In genomic region chr16:74430036-74430712, GRCh38 we compare ENCODE assay signal across 8 cellular contexts. TPM values are rescaled to one million over a fixed set of nuclear protein-coding genes. Genes with fewer than 3 reads are reported as not detected.
A peak's percentile ranks its signal among the peaks of the same experiment; 100 is the strongest.
DNase-seq lines count a peak whose midpoint lies in the region; ATAC-seq, FAIRE-seq and TF ChIP-seq lines count a peak whose summit lies in the region.
"Not testable (repeated sequence)": the region's sequence is repeated elsewhere in the genome, so short reads cannot be mapped to it uniquely, and the experiment has no call there.

No MANE protein-coding gene starts in this region.

- CTCF ChIA-PET in activated CD4-positive, alpha-beta T cell treated with anti-CD3 and anti-CD28 coated beads for 36 hours (lab: Charles Lee), result not testable (repeated sequence)

- not testable (repeated sequence) for TF ChIP-seq EP300 in sigmoid colon (IDR thresholded peaks at IDR 0.05)

- WGBS in sigmoid colon, 2 donors, result 32 to 36% methylated on average over 13 of the region's 13 CpGs

- not testable (repeated sequence) for TF ChIP-seq POLR2A in sigmoid colon (IDR thresholded peaks at IDR 0.05)

- not testable (repeated sequence) for H3K27ac Mint-ChIP-seq in activated CD4-positive, alpha-beta T cell treated with anti-CD3 and anti-CD28 coated beads for 36 hours

- H3K27ac ChIP-seq in sigmoid colon, result not testable (repeated sequence)

- FAIRE-seq in urothelium cell line (lab: Jason Lieb, UNC), result not testable (repeated sequence)

- POLR2A ChIA-PET in activated CD4-positive, alpha-beta T cell treated with anti-CD3 and anti-CD28 coated beads for 36 hours (lab: Charles Lee), result not testable (repeated sequence)

- H3K27me3 ChIP-seq in sigmoid colon, result not testable (repeated sequence)

- H3K9me3 Mint-ChIP-seq in activated CD4-positive, alpha-beta T cell treated with anti-CD3 and anti-CD28 coated beads for 36 hours (ENCODE audit: low read depth), result not testable (repeated sequence)

- H3K4me1 Mint-ChIP-seq in activated CD4-positive, alpha-beta T cell treated with anti-CD3 and anti-CD28 coated beads for 36 hours, result not testable (repeated sequence)

- H3K27me3 Mint-ChIP-seq in activated CD4-positive, alpha-beta T cell treated with anti-CD3 and anti-CD28 coated beads for 36 hours, result not testable (repeated sequence)

- peak; percentile 65 for ATAC-seq in HG03039 (IDR thresholded peaks at IDR 0.05; ENCODE audit: unreplicated experiment)
- peak; percentile 94 for ATAC-seq in activated CD4-positive, alpha-beta T cell treated with anti-CD3 and anti-CD28 coated beads for 36 hours

- not testable (repeated sequence) for H3K36me3 Mint-ChIP-seq in activated CD4-positive, alpha-beta T cell treated with anti-CD3 and anti-CD28 coated beads for 36 hours (ENCODE audit: low read depth)

- TF ChIP-seq CTCF in GM12872 (IDR thresholded peaks at IDR 0.05; ENCODE audit: insufficient read depth, low read depth, low read length) (peak; percentile 77), cardiac fibroblast (IDR thresholded peaks at IDR 0.05; ENCODE audit: low read depth, low read length) (peak; percentile 53), sigmoid colon (IDR thresholded peaks at IDR 0.05) (peak; percentile 60 to 86 (median 78))

- H3K4me1 ChIP-seq in sigmoid colon, result not testable (repeated sequence)

- H3K4me3 Mint-ChIP-seq in activated CD4-positive, alpha-beta T cell treated with anti-CD3 and anti-CD28 coated beads for 36 hours, result not testable (repeated sequence)

- DNase-seq in NCI-H69 (lab: John Stamatoyannopoulos, UW) (peak; percentile 38), cardiac fibroblast (ENCODE audit: low read depth in 2 of 2) (peak; percentile 33 to 52), iPS-NIHi11 (ENCODE audit: low spot score) (peak; percentile 60), sigmoid colon (peak; percentile 73), urothelium cell line (ENCODE audit: low spot score) (peak; percentile 46)
- DNase-seq in activated CD4-positive, alpha-beta T cell treated with anti-CD3 and anti-CD28 coated beads for 36 hours, result peak; percentile 71

- not testable (repeated sequence) for H3K9me3 ChIP-seq in sigmoid colon

- not testable (repeated sequence) for H3K4me3 ChIP-seq in cardiac fibroblast (replicated peaks in 1 of 2; ENCODE audit: low read depth in 2 of 2, low read length in 2 of 2); sigmoid colon

- not testable (repeated sequence) for H3K36me3 ChIP-seq in sigmoid colon

- intact Hi-C loops in activated CD4-positive, alpha-beta T cell treated with anti-CD3 and anti-CD28 coated beads for 36 hours (cut with DNase I, micrococcal nuclease), result loop anchor here (1.0 to 10.0 kb wide), 3 partner anchors 55 to 120 kb away; partner anchors contain the start of gene NPIPB15 (in 1 of the 2)
- intact Hi-C loops in sigmoid colon (cut with DNase I), result not testable (repeated sequence)

RNA-seq across cellular contexts. Expression of gene CLEC18B, which starts 8.9 kb away (rescaled TPM):
- total RNA-seq in activated CD4-positive, alpha-beta T cell treated with anti-CD3 and anti-CD28 coated beads for 36 hours, result under 1 TPM in 1 of 2 experiments, not detected in 1; 0.23 TPM
- total RNA-seq in sigmoid colon, result 1 to 10 TPM in 1 of 4 donors, under 1 TPM in 1, not detected in 2; 0.49 to 1.7 TPM
- polyA plus RNA-seq in sigmoid colon, result under 1 TPM in 1 of 3 donors, not detected in 2; 0.83 TPM

RNA-seq across cellular contexts. Expression of gene NPIPB15, which starts 54.1 kb away (rescaled TPM):
- 1 to 10 TPM; 2.1 to 3.3 TPM for total RNA-seq in activated CD4-positive, alpha-beta T cell treated with anti-CD3 and anti-CD28 coated beads for 36 hours
- 1 to 10 TPM in 3 of 4 donors, not detected in 1; 1.1 to 9.1 (median 1.6) TPM for total RNA-seq in sigmoid colon
- 10 to 100 TPM in 1 of 3 donors, 1 to 10 TPM in 2; 1.8 to 27.1 (median 4.2) TPM for polyA plus RNA-seq in sigmoid colon
